Comparison of ENCODE assay signal across 2 cellular contexts in the genomic region with DNA sequence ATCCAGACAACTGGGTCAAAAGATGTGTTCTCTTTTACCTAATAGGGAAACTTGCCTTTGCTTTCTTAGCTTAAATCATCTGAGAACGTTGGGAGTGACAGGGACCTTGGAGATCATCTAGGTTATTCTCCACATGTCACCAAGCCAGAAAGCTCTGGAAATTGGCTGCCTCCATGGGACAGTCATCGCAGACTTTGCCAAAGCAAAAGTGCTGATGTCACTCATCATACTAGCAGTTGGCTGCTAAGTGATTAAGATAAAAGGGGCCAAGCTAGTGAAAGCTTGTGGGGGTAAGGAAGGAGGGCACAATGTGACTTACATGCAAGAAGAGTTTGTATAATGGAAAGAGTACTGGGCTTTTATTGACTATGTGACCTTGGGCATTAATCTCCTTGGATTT.
TF ChIP-seq lines count a peak whose summit lies in the region.

No MANE protein-coding gene starts in this region.

TF ChIP-seq in K562, 482 proteins besides CTCF, POLR2A, EP300 and RAD21 (continued from another document and continues in another):
- TF ChIP-seq, protein P1, sequence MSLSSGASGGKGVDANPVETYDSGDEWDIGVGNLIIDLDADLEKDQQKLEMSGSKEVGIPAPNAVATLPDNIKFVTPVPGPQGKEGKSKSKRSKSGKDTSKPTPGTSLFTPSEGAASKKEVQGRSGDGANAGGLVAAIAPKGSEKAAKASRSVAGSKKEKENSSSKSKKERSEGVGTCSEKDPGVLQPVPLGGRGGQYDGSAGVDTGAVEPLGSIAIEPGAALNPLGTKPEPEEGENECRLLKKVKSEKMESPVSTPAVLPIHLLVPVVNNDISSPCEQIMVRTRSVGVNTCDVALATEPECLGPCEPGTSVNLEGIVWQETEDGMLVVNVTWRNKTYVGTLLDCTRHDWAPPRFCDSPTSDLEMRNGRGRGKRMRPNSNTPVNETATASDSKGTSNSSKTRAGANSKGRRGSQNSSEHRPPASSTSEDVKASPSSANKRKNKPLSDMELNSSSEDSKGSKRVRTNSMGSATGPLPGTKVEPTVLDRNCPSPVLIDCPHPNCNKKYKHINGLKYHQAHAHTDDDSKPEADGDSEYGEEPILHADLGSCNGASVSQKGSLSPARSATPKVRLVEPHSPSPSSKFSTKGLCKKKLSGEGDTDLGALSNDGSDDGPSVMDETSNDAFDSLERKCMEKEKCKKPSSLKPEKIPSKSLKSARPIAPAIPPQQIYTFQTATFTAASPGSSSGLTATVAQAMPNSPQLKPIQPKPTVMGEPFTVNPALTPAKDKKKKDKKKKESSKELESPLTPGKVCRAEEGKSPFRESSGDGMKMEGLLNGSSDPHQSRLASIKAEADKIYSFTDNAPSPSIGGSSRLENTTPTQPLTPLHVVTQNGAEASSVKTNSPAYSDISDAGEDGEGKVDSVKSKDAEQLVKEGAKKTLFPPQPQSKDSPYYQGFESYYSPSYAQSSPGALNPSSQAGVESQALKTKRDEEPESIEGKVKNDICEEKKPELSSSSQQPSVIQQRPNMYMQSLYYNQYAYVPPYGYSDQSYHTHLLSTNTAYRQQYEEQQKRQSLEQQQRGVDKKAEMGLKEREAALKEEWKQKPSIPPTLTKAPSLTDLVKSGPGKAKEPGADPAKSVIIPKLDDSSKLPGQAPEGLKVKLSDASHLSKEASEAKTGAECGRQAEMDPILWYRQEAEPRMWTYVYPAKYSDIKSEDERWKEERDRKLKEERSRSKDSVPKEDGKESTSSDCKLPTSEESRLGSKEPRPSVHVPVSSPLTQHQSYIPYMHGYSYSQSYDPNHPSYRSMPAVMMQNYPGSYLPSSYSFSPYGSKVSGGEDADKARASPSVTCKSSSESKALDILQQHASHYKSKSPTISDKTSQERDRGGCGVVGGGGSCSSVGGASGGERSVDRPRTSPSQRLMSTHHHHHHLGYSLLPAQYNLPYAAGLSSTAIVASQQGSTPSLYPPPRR (CRISPR knock-in tag; IDR thresholded peaks at IDR 0.05; ENCODE audit: borderline replicate concordance): no peak
- TF ChIP-seq ATF3 (IDR thresholded peaks at IDR 0.05) (peak; percentile 53), ATF3 (CRISPR knock-in tag; conservative IDR thresholded peaks at IDR 0.05) (no peak), ZBTB8A (IDR thresholded peaks at IDR 0.05; ENCODE audit: partially characterized antibody) (no peak), TBL1XR1 (IDR thresholded peaks at IDR 0.05; ENCODE audit: low read length in 2 of 2) (no peak), KAT7 (CRISPR knock-in tag; IDR thresholded peaks at IDR 0.05; ENCODE audit: borderline replicate concordance) (no peak), CBFA2T3 (IDR thresholded peaks at IDR 0.05) (peak; percentile 30; the same call in 1 of the 2 replicates), NFE2 (IDR thresholded peaks at IDR 0.05; ENCODE audit: low read depth) (peak; percentile 82), MAFG (tag; conservative IDR thresholded peaks at IDR 0.05) (peak; percentile 86)

TF ChIP-seq in WTC11, 78 proteins besides CTCF, POLR2A, EP300 and RAD21 (continued from another document):
- TF ChIP-seq PRDM15 (CRISPR knock-in tag; IDR thresholded peaks at IDR 0.05): no peak
- TF ChIP-seq SP1 (CRISPR knock-in tag; conservative IDR thresholded peaks at IDR 0.05): no peak
- no peak for TF ChIP-seq RELA (CRISPR knock-in tag; IDR thresholded peaks at IDR 0.05; ENCODE audit: borderline replicate concordance)
- no peak for TF ChIP-seq OVOL2 (CRISPR knock-in tag; IDR thresholded peaks at IDR 0.05; ENCODE audit: borderline replicate concordance)
- TF ChIP-seq ZNF121 (CRISPR knock-in tag; IDR thresholded peaks at IDR 0.05): no peak
- no peak for TF ChIP-seq SOX15 (CRISPR knock-in tag; IDR thresholded peaks at IDR 0.05)
- no peak for TF ChIP-seq ZNF423 (CRISPR knock-in tag; IDR thresholded peaks at IDR 0.05)
